In genomic region chr4:173171098-173171497, GRCh38 we compare ENCODE assay signal across 7 cellular contexts. TPM values are rescaled to one million over a fixed set of nuclear protein-coding genes. Genes with fewer than 3 reads are reported as not detected.
A peak's percentile ranks its signal among the peaks of the same experiment; 100 is the strongest.
DNase-seq lines count a peak whose midpoint lies in the region; ATAC-seq and TF ChIP-seq lines count a peak whose summit lies in the region.

No MANE protein-coding gene starts in this region.

- POLR2A ChIA-PET in activated B cell treated with CpG ODN at 0.5 μM for 24 hours (lab: Charles Lee), result interaction anchor here (1.9 kb wide), 1 partner anchor 81 kb away, joined by 4 read pairs; no protein-coding TSS in a partner anchor

- no peak for ATAC-seq in activated B cell treated with CpG ODN at 0.5 μM for 24 hours (ENCODE audit: low read depth)
- ATAC-seq in HG02571 (IDR thresholded peaks at IDR 0.05; ENCODE audit: unreplicated experiment), result no peak
- no peak for ATAC-seq in GM18517 (IDR thresholded peaks at IDR 0.05; ENCODE audit: unreplicated experiment)

- no peak overlapping the region for H3K4ac ChIP-seq in mesenchymal stem cell (ENCODE audit: low read depth in 1 of 2, low read length in 2 of 2)

- H2BK5ac ChIP-seq in mesenchymal stem cell (ENCODE audit: low read depth, low read length, poor library complexity, severe bottlenecking), result no peak overlapping the region

- H3K79me1 ChIP-seq in mesenchymal stem cell (replicated peaks; ENCODE audit: low read length, poor library complexity, severe bottlenecking), result peaks cover under 1% of the 10 kb centered on the region

- H3K36me3 ChIP-seq in mesenchymal stem cell (ENCODE audit: control insufficient read depth in 1 of 2, insufficient read depth in 2 of 2, low read depth in 1 of 2, low read length in 2 of 2), result peaks cover 3 to 4% of the 10 kb centered on the region in 2 experiments

- peak; percentile 30 for DNase-seq in DMS114 treated with DMSO at 0.1 percent for 48 hours (lab: John Stamatoyannopoulos, UW; ENCODE audit: unreplicated experiment)
- peak; percentile 52 for DNase-seq in HuH-7.5 (ENCODE audit: low spot score)
- DNase-seq in activated B cell treated with CpG ODN at 0.5 μM for 24 hours, result no peak
- DNase-seq in mesenchymal stem cell, result peak; percentile 60
- DNase-seq in D341Med (ENCODE audit: low spot score), result no peak

- no peaks in the 10 kb centered on the region for H3K27me3 Mint-ChIP-seq in activated B cell treated with CpG ODN at 0.5 μM for 24 hours

- peaks cover 58% of the 10 kb centered on the region for H3K4me1 Mint-ChIP-seq in activated B cell treated with CpG ODN at 0.5 μM for 24 hours

- H3K4me2 ChIP-seq in mesenchymal stem cell (ENCODE audit: low read length, poor library complexity, severe bottlenecking), result peak overlapping the region; percentile 59

- no peaks in the 10 kb centered on the region for H3K9me3 Mint-ChIP-seq in activated B cell treated with CpG ODN at 0.5 μM for 24 hours

- H3K14ac ChIP-seq in mesenchymal stem cell (ENCODE audit: low read length in 2 of 2), result no peak overlapping the region

- CTCF ChIA-PET in activated B cell treated with CpG ODN at 0.5 μM for 24 hours (lab: Charles Lee), result interaction anchor here (0.7 to 1.8 kb wide), 3 partner anchors 11 to 242 kb away, joined by 3 to 7 read pairs (median 3); no protein-coding TSS in a partner anchor

- H3K27me3 ChIP-seq in mesenchymal stem cell (ENCODE audit: control insufficient read depth in 1 of 2, insufficient read depth in 1 of 2, low read length in 2 of 2), result no peaks in the 10 kb centered on the region

- H3K36me3 Mint-ChIP-seq in activated B cell treated with CpG ODN at 0.5 μM for 24 hours (ENCODE audit: low read depth), result peaks cover 6% of the 10 kb centered on the region

- H3K9ac ChIP-seq in mesenchymal stem cell (ENCODE audit: low read length), result no peak overlapping the region

- H2BK120ac ChIP-seq in mesenchymal stem cell (ENCODE audit: low read depth, low read length), result no peak overlapping the region

- H2AFZ ChIP-seq in mesenchymal stem cell (ENCODE audit: low read depth, low read length), result no peak overlapping the region

- no peak overlapping the region for H2BK12ac ChIP-seq in mesenchymal stem cell (ENCODE audit: low read length in 2 of 2)

- no peak overlapping the region for H3K27ac Mint-ChIP-seq in activated B cell treated with CpG ODN at 0.5 μM for 24 hours

- peaks cover 11% of the 10 kb centered on the region for H3K4me1 ChIP-seq in mesenchymal stem cell (ENCODE audit: control insufficient read depth, insufficient read depth, low read depth, low read length)

- no peak overlapping the region for H3K23ac ChIP-seq in mesenchymal stem cell (ENCODE audit: low read length in 2 of 2)

- H4K91ac ChIP-seq in mesenchymal stem cell (ENCODE audit: low read length), result no peak overlapping the region

- peak overlapping the region; percentile 33 for H3K27ac ChIP-seq in mesenchymal stem cell (ENCODE audit: low read length, poor library complexity, severe bottlenecking)

- no peak overlapping the region for H2AK5ac ChIP-seq in mesenchymal stem cell (ENCODE audit: low read length, severe bottlenecking)

- H2BK15ac ChIP-seq in mesenchymal stem cell (ENCODE audit: low read depth, poor library complexity, severe bottlenecking), result no peak overlapping the region

- intact Hi-C loops in activated B cell treated with CpG ODN at 0.5 μM for 24 hours (cut with micrococcal nuclease), result loop anchor here (2.0 kb wide), 1 partner anchor 14 kb away; no protein-coding TSS in a partner anchor

- peak overlapping the region in 1 of 2 experiments; percentile 34 for H3K18ac ChIP-seq in mesenchymal stem cell (ENCODE audit: low read depth in 1 of 2, low read length in 2 of 2)

- no peak overlapping the region for H4K8ac ChIP-seq in mesenchymal stem cell (ENCODE audit: low read length)

- no peaks in the 10 kb centered on the region for H3K9me3 ChIP-seq in mesenchymal stem cell (ENCODE audit: control insufficient read depth, low read length)

- peak overlapping the region in 1 of 2 experiments; percentile 95 for H3K4me3 ChIP-seq in mesenchymal stem cell (ENCODE audit: insufficient read depth in 1 of 2, low read depth in 1 of 2, low read length in 2 of 2)

- WGBS in mesenchymal stem cell, result 30% methylated on average over 2 of the region's 2 CpGs

- H3K4me3 Mint-ChIP-seq in activated B cell treated with CpG ODN at 0.5 μM for 24 hours, result peak overlapping the region; percentile 84

- no peak for TF ChIP-seq CTCF in activated B cell treated with CpG ODN at 0.5 μM for 24 hours (IDR thresholded peaks at IDR 0.05)

RNA-seq across cellular contexts. Expression of gene GALNT7, which starts 2.5 kb away (rescaled TPM):
- 15.3 and 16.9 TPM in 2 replicates for total RNA-seq in activated B cell treated with CpG ODN at 0.5 μM for 24 hours
- polyA plus RNA-seq in mesenchymal stem cell (2013, experiment 1 of 2), result 20.9 TPM
- polyA plus RNA-seq in mesenchymal stem cell (2013, experiment 2 of 2), result 21.9 TPM

Comparison
In these comparisons a context has a peak if more than half of its experiments do, and no peak if none do; other contexts are left out.
1. DNase-seq: peak in DMS114 treated with DMSO at 0.1 percent for 48 hours (single experiment), HuH-7.5 (single experiment) and mesenchymal stem cell (single experiment); none in activated B cell treated with CpG ODN at 0.5 μM for 24 hours (single experiment) and D341Med (single experiment).